16 cellular contexts compared by ENCODE assay signal in the genomic region with DNA sequence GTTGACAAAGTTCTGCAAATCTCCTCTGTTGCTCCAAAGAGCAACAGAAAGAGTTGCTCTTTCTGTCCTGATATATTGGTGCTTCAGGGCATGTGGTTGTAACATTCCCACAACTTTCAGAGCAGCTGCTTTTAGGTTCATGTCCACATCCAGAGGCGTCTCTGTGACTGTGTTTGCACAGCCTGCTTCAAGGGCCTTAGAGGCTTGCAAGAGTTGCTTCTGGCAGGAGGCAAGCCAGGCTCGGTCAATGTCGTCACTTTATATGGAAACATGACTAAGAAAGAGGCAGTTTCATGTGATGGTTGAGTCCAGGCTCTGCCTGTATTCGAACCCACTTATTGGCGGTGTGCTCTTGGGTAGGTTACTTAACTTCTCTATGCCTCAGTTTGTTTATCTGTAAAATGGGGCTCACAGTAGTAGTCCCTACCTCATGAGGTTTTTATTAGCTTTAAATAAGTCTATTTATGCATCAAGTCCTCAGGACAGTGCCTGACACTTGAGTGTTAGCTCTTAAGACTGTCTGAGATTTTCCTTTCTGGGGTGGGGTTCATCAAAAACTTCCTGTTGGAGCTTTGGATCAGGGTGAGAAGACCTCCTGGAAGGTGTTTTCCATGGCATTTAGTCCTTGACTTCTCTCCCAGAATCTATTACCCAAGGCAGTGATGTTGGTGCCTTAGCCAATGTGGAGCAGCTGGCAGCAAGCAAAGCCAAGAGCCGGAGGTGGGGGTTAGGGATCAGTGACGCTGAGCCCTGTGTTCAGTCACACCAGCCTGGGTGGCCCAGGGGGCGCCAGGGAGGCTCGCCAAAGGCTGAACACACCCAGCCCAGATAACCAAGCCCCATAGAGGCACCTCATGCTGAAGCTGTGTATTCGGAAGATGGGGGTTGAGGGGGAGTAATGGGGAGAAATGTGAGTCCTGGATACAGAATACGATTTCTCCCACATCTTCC. TPM values are rescaled to one million over a fixed set of nuclear protein-coding genes. Genes with fewer than 3 reads are reported as not detected.
DNase-seq lines count a peak whose midpoint lies in the region; ATAC-seq, FAIRE-seq and TF ChIP-seq lines count a peak whose summit lies in the region.
"Had no signal": no experiment of that assay in that cellular context is flagged by ENCODE, and none has a peak within 500 bp of the region (broad histone marks: within the 10 kb centered on the region; RNA-seq: fewer than 3 reads in every experiment).

No MANE protein-coding gene starts in this region.

- no peak for ATAC-seq in natural killer cell treated with Interleukin-12 subunit alpha and Interleukin-12 subunit beta and Interleukin-15 and Interleukin-18, amount 100 ng/mL, for 72 hours
- ATAC-seq in natural killer cell, result no peak
- no peak for ATAC-seq in aorta (ENCODE audit: low FRiP score)
- ATAC-seq in mucosa of descending colon, result no peak

- H3K27ac Mint-ChIP-seq in natural killer cell treated with Interleukin-12 subunit alpha and Interleukin-12 subunit beta and Interleukin-15 and Interleukin-18, amount 100 ng/mL, for 72 hours, result no peak overlapping the region
- no peak overlapping the region for H3K27ac Mint-ChIP-seq in natural killer cell
- H3K27ac Mint-ChIP-seq: activated T-helper 2 cell treated with anti-CD3 and anti-CD28 coated beads, Interferon-gamma antibody, Interleukin-2, Interleukin-4, amounts not matched to agents 10 μg/mL and 5 μg/mL and 100 μg/mL, durations not matched to agents 14 hours and 24 hours and 36 hours; naive B cell had no signal

- WGBS in aorta, 2 donors, result 58 to 60% methylated on average over 11 of the region's 11 CpGs

- peak; percentile 45 for DNase-seq in natural killer cell treated with Interleukin-12 subunit alpha and Interleukin-12 subunit beta and Interleukin-15 and Interleukin-18, amount 100 ng/mL, for 72 hours (ENCODE audit: low spot score)
- DNase-seq in natural killer cell (no peak), NCI-H446 (lab: John Stamatoyannopoulos, UW) (peak; percentile 53 to 78), bronchial epithelial cell (ENCODE audit: low read depth) (no peak), aorta (peak; percentile 33 to 56), kidney tubule cell (ENCODE audit: low spot score) (no peak), GM19238 (ENCODE audit: insufficient read length, low spot score) (no peak), mucosa of descending colon (no peak)
- DNase-seq: C1 segment of cervical spinal cord, naive B cell, T-helper 9 cell had no signal

- intact Hi-C loops in natural killer cell (cut with micrococcal nuclease), result no loop called here
- intact Hi-C loops in aorta (cut with DNase I), result no loop called here
- intact Hi-C loops in mucosa of descending colon (cut with DNase I, micrococcal nuclease), result no loop called here

- H3K27ac ChIP-seq in aorta (ENCODE audit: low read depth in 1 of 2, low read length in 2 of 2), result no peak overlapping the region
- H3K27ac ChIP-seq: thoracic aorta had no signal

- H3K27me3 ChIP-seq in bronchial epithelial cell (ENCODE audit: control insufficient read depth, insufficient read depth, low read length) (peaks cover 2% of the 10 kb centered on the region), aorta (ENCODE audit: control insufficient read depth in 1 of 2, insufficient read depth in 2 of 2, low read length in 1 of 2) (no peaks in the 10 kb centered on the region)

- FAIRE-seq in bronchial epithelial cell (lab: Jason Lieb, UNC), result no peak
- FAIRE-seq: GM18507, H54 had no signal

- TF ChIP-seq CTCF in natural killer cell (IDR thresholded peaks at IDR 0.05) (no peak), bronchial epithelial cell (IDR thresholded peaks at IDR 0.05; ENCODE audit: insufficient read depth, low read length, severe bottlenecking) (peak; percentile 8), mucosa of descending colon (IDR thresholded peaks at IDR 0.05) (no peak)

- H3K9me3 ChIP-seq in aorta (ENCODE audit: control insufficient read depth, low read length), result no peaks in the 10 kb centered on the region
- H3K9me3 ChIP-seq in mucosa of descending colon, result no peaks in the 10 kb centered on the region
- H3K9me3 ChIP-seq: thoracic aorta had no signal

- peaks cover 0 to 7% of the 10 kb centered on the region in 2 donors for H3K27me3 Mint-ChIP-seq in natural killer cell treated with Interleukin-12 subunit alpha and Interleukin-12 subunit beta and Interleukin-15 and Interleukin-18, amount 100 ng/mL, for 72 hours
- H3K27me3 Mint-ChIP-seq in natural killer cell (ENCODE audit: low read depth in 2 of 2), result peaks cover 0 to 18% of the 10 kb centered on the region in 2 donors

- H3K4me3 ChIP-seq in bronchial epithelial cell (ENCODE audit: low read depth, low read length) (no peak overlapping the region), aorta (ENCODE audit: low read length in 2 of 2) (no peak overlapping the region), mucosa of descending colon (no peak overlapping the region)
- H3K4me3 ChIP-seq: thoracic aorta had no signal

- H3K4me1 Mint-ChIP-seq in natural killer cell treated with Interleukin-12 subunit alpha and Interleukin-12 subunit beta and Interleukin-15 and Interleukin-18, amount 100 ng/mL, for 72 hours (ENCODE audit: low read depth in 2 of 2), result peaks cover 0 to 9% of the 10 kb centered on the region in 2 donors
- H3K4me1 Mint-ChIP-seq in natural killer cell, result peaks cover 0 to 6% of the 10 kb centered on the region in 2 donors

- H3K4me1 ChIP-seq in aorta (ENCODE audit: control insufficient read depth in 1 of 2, insufficient read depth in 2 of 2, low read length in 2 of 2) (no peaks in the 10 kb centered on the region), mucosa of descending colon (ENCODE audit: low read depth) (no peaks in the 10 kb centered on the region)

- H3K36me3 ChIP-seq in bronchial epithelial cell (ENCODE audit: control insufficient read depth, insufficient read depth, low read length), result no peaks in the 10 kb centered on the region
- H3K36me3 ChIP-seq in aorta (ENCODE audit: control insufficient read depth in 1 of 2, insufficient read depth in 2 of 2, low read length in 1 of 2), result no peaks in the 10 kb centered on the region
- no peaks in the 10 kb centered on the region for H3K36me3 ChIP-seq in mucosa of descending colon (ENCODE audit: low read depth)
- H3K36me3 ChIP-seq: thoracic aorta had no signal

- H3K4me3 Mint-ChIP-seq in natural killer cell treated with Interleukin-12 subunit alpha and Interleukin-12 subunit beta and Interleukin-15 and Interleukin-18, amount 100 ng/mL, for 72 hours, result no peak overlapping the region
- H3K4me3 Mint-ChIP-seq in natural killer cell, result no peak overlapping the region

- no peaks in the 10 kb centered on the region for H3K36me3 Mint-ChIP-seq in natural killer cell treated with Interleukin-12 subunit alpha and Interleukin-12 subunit beta and Interleukin-15 and Interleukin-18, amount 100 ng/mL, for 72 hours
- no peaks in the 10 kb centered on the region for H3K36me3 Mint-ChIP-seq in natural killer cell
- H3K36me3 Mint-ChIP-seq: naive B cell had no signal

- H3K9me3 Mint-ChIP-seq in natural killer cell treated with Interleukin-12 subunit alpha and Interleukin-12 subunit beta and Interleukin-15 and Interleukin-18, amount 100 ng/mL, for 72 hours, result no peaks in the 10 kb centered on the region
- H3K9me3 Mint-ChIP-seq in natural killer cell, result no peaks in the 10 kb centered on the region
- H3K9me3 Mint-ChIP-seq: activated T-helper 2 cell treated with anti-CD3 and anti-CD28 coated beads, Interferon-gamma antibody, Interleukin-2, Interleukin-4, amounts not matched to agents 10 μg/mL and 5 μg/mL and 100 μg/mL, durations not matched to agents 14 hours and 24 hours and 36 hours; naive B cell had no signal

RNA-seq across cellular contexts. Expression of gene LHX4, which starts 18.9 kb away (rescaled TPM):
- not detected for total RNA-seq in natural killer cell treated with Interleukin-12 subunit alpha and Interleukin-12 subunit beta and Interleukin-15 and Interleukin-18, amount 100 ng/mL, for 72 hours
- total RNA-seq in natural killer cell (under 1 TPM in 1 of 3 donors, not detected in 2; 0.08 TPM), bronchial epithelial cell (under 0.01 TPM in 2 replicates), aorta (not detected), mucosa of descending colon (1 to 10 TPM in 1 of 3 donors, under 1 TPM in 2; 0.41 to 2.5 (median 0.89) TPM)
- under 1 TPM; 0.05 to 0.25 TPM for polyA plus RNA-seq in aorta
- total RNA-seq: activated T-helper 2 cell treated with anti-CD3 and anti-CD28 coated beads, Interferon-gamma antibody, Interleukin-2, Interleukin-4, amounts not matched to agents 10 μg/mL and 5 μg/mL and 100 μg/mL, durations not matched to agents 14 hours and 24 hours and 36 hours; dermis microvascular lymphatic vessel endothelial cell; thoracic aorta had no signal

Comparison
In these comparisons a context has a peak if more than half of its experiments do, and no peak if none do; other contexts are left out.
1. DNase-seq: peak in natural killer cell treated with Interleukin-12 subunit alpha and Interleukin-12 subunit beta and Interleukin-15 and Interleukin-18, amount 100 ng/mL, for 72 hours (single experiment), NCI-H446 (2 of 2) and aorta (2 of 2); none in natural killer cell (single experiment), bronchial epithelial cell (single experiment), kidney tubule cell (single experiment), GM19238 (single experiment) and mucosa of descending colon (0 of 3).